37 cellular contexts compared by ENCODE assay signal in genomic region chr3:120066634-120067033, GRCh38. TPM values are rescaled to one million over a fixed set of nuclear protein-coding genes. Genes with fewer than 3 reads are reported as not detected.
DNase-seq lines count a peak whose midpoint lies in the region; ATAC-seq, FAIRE-seq and TF ChIP-seq lines count a peak whose summit lies in the region.
"Had no signal": no experiment of that assay in that cellular context is flagged by ENCODE, and none has a peak within 500 bp of the region (broad histone marks: within the 10 kb centered on the region; RNA-seq: fewer than 3 reads in every experiment).

No MANE protein-coding gene starts in this region.

- peaks cover 57 to 60% of the 10 kb centered on the region in 2 donors for H3K4me1 Mint-ChIP-seq in natural killer cell
- H3K4me1 Mint-ChIP-seq in natural killer cell treated with Interleukin-12 subunit alpha and Interleukin-12 subunit beta and Interleukin-15 and Interleukin-18, amount 100 ng/mL, for 72 hours (ENCODE audit: low read depth in 2 of 2) = peaks cover 39 to 41% of the 10 kb centered on the region in 2 donors
- peaks cover 32 to 54% of the 10 kb centered on the region in 2 donors for H3K4me1 Mint-ChIP-seq in effector memory CD8-positive, alpha-beta T cell (ENCODE audit: low read depth in 2 of 2)

- no peak for FAIRE-seq in GM12878 (lab: Jason Lieb, UNC)
- FAIRE-seq in K562 (lab: Jason Lieb, UNC) = no peak
- FAIRE-seq: A204.1, A549, D721Med had no signal

- in situ Hi-C loops in GM12878 (cut with MboI) (no loop called here), K562 (cut with MboI) (no loop called here)

- no peak overlapping the region for H3K4me3 Mint-ChIP-seq in natural killer cell
- no peak overlapping the region for H3K4me3 Mint-ChIP-seq in natural killer cell treated with Interleukin-12 subunit alpha and Interleukin-12 subunit beta and Interleukin-15 and Interleukin-18, amount 100 ng/mL, for 72 hours
- H3K4me3 Mint-ChIP-seq in effector memory CD8-positive, alpha-beta T cell = no peak overlapping the region
- H3K4me3 Mint-ChIP-seq: B cell; CD14-positive monocyte; CD4-positive, alpha-beta T cell; CD4-positive, CD25-positive, alpha-beta regulatory T cell; CD8-positive, alpha-beta T cell had no signal

- no peak overlapping the region for H2BK120ac ChIP-seq in trophoblast cell (ENCODE audit: insufficient read depth, low read length, poor library complexity)

- H3K9ac ChIP-seq in GM12878 (ENCODE audit: control insufficient read depth, insufficient read depth, low read length) (no peak overlapping the region), K562 (ENCODE audit: insufficient read depth in 1 of 2, low read depth in 2 of 2, low read length in 2 of 2) (no peak overlapping the region), trophoblast cell (ENCODE audit: low read length) (no peak overlapping the region)
- H3K9ac ChIP-seq: BLaER1; BLaER1 treated with 17β-estradiol and CSF1 and Interleukin-3, amounts not matched to agents 10 nM and 100 nM had no signal

- no peak overlapping the region for H4K12ac ChIP-seq in trophoblast cell (ENCODE audit: low read depth, low read length)

- CTCF ChIA-PET in GM12878 (lab: Yijun Ruan, JAX) (interaction anchor here (0.7 to 1.0 kb wide), 2 partner anchors 14 to 97 kb away, joined by 3 read pairs; no protein-coding TSS in a partner anchor), K562 (lab: Yijun Ruan, JAX; ENCODE audit: low intra/inter-chr PET ratio) (no interaction called here)

- no peak for TF ChIP-seq EP300 in GM12878 (IDR thresholded peaks at IDR 0.05; ENCODE audit: borderline replicate concordance in 1 of 2, control insufficient read depth in 1 of 2, low read depth in 2 of 2, low read length in 2 of 2)
- no peak for TF ChIP-seq EP300 in K562 (IDR thresholded peaks at IDR 0.05; ENCODE audit: low read length)

- RAD21 ChIA-PET in GM12878 (lab: Charles Lee; ENCODE audit: unreplicated experiment) = interaction anchor here (1.3 kb wide), 1 partner anchor 18 kb away, joined by 3 read pairs; no protein-coding TSS in a partner anchor

- no peak for DNase-seq in natural killer cell
- DNase-seq in natural killer cell treated with Interleukin-12 subunit alpha and Interleukin-12 subunit beta and Interleukin-15 and Interleukin-18, amount 100 ng/mL, for 72 hours (ENCODE audit: low spot score) = no peak
- DNase-seq in GM12878 (ENCODE audit: low read depth, low spot score) = no peak
- DNase-seq in K562 (ENCODE audit: extremely low read depth in 1 of 4, low spot score in 3 of 4) = no peak
- DNase-seq in trophoblast cell = no peak
- DNase-seq in effector memory CD8-positive, alpha-beta T cell = no peak
- no peak for DNase-seq in stimulated activated CD4-positive, alpha-beta T cell treated with anti-CD3 and anti-CD28 coated beads, Interleukin-4, amount 100 ng/mL, for 24 hours
- DNase-seq: 8988T; ACHN; AML-193; BE2C; C1 segment of cervical spinal cord; Caco-2; Calu3; CD4-positive, alpha-beta memory T cell; CD4-positive, alpha-beta T cell; CD4-positive, CD25-positive, alpha-beta regulatory T cell; CD8-positive, alpha-beta memory T cell; CD8-positive, alpha-beta T cell; COR-L47; DMS 273 treated with DMSO at 0.1 percent for 48 hours; DMS153; DMS53; DMS79; DMS79 treated with DMSO at 0.1 percent for 48 hours; DND-41; EL had no signal

- no peak overlapping the region for H4K8ac ChIP-seq in trophoblast cell (ENCODE audit: low read depth, low read length)

- no peak overlapping the region for H2BK12ac ChIP-seq in trophoblast cell (ENCODE audit: low read length)

- SMC1A ChIA-PET in GM12878 (lab: Charles Lee; ENCODE audit: uncharacterized antibody, unreplicated experiment) = interaction anchor here (0.5 to 2.2 kb wide), 7 partner anchors 8 to 65 kb away, joined by 3 to 15 read pairs (median 4); no protein-coding TSS in a partner anchor

- no peak overlapping the region for H2BK5ac ChIP-seq in trophoblast cell (ENCODE audit: low read depth, low read length, poor library complexity)

- H3K79me1 ChIP-seq in trophoblast cell (ENCODE audit: low read length) = no peaks in the 10 kb centered on the region

- peak overlapping the region; percentile 79 for H3K4ac ChIP-seq in trophoblast cell (ENCODE audit: low read depth, low read length)

- BruUV-seq in GM12878 (replicated peaks; lab: Mats Ljungman, UMichigan) = no TSS peak
- no TSS peak for BruUV-seq in K562 (replicated peaks; lab: Mats Ljungman, UMichigan)

- H4K91ac ChIP-seq in trophoblast cell (ENCODE audit: low read depth, low read length) = no peak overlapping the region

- TF ChIP-seq CTCF in natural killer cell (IDR thresholded peaks at IDR 0.05) (no peak), GM12878 (IDR thresholded peaks at IDR 0.05 in 2 of 3, conservative IDR thresholded peaks at IDR 0.05 in 1 of 3; ENCODE audit: control insufficient read depth in 2 of 3, extremely low read depth in 1 of 3, insufficient read depth in 1 of 3, low read depth in 3 of 3, low read length in 3 of 3) (no peak), K562 (IDR thresholded peaks at IDR 0.05 in 2 of 3, conservative IDR thresholded peaks at IDR 0.05 in 1 of 3; ENCODE audit: insufficient read depth in 2 of 3, low read depth in 1 of 3, low read length in 3 of 3) (no peak)

- H3K4me3 ChIP-seq in GM12878 = no peak overlapping the region
- H3K4me3 ChIP-seq in K562 = no peak overlapping the region
- H3K4me3 ChIP-seq in trophoblast cell (ENCODE audit: low read depth, low read length) = no peak overlapping the region
- H3K4me3 ChIP-seq: A549; BLaER1; BLaER1 treated with 17β-estradiol and CSF1 and Interleukin-3, amounts not matched to agents 10 nM and 100 nM had no signal

- TF ChIP-seq RAD21 in GM12878 (IDR thresholded peaks at IDR 0.05; ENCODE audit: insufficient read depth, low read depth, low read length) = no peak
- TF ChIP-seq RAD21 in K562 (CRISPR knock-in tag; conservative IDR thresholded peaks at IDR 0.05 in 1 of 2, IDR thresholded peaks at IDR 0.05 in 1 of 2) = no peak

- intact Hi-C loops in natural killer cell (cut with micrococcal nuclease) = loop anchor here (2.0 kb wide), 1 partner anchor 16 kb away; no protein-coding TSS in a partner anchor
- intact Hi-C loops in GM12878 (cut with micrococcal nuclease; ENCODE audit: unreplicated experiment) = no loop called here
- intact Hi-C loops in K562 (cut with micrococcal nuclease) = no loop called here

- no peak overlapping the region for H3K23ac ChIP-seq in trophoblast cell (ENCODE audit: low read length)

- H3K9me1 ChIP-seq in K562 (ENCODE audit: control insufficient read depth, insufficient read depth, low read length) = no peaks in the 10 kb centered on the region

- H3K36me3 Mint-ChIP-seq in natural killer cell = no peaks in the 10 kb centered on the region
- no peaks in the 10 kb centered on the region for H3K36me3 Mint-ChIP-seq in natural killer cell treated with Interleukin-12 subunit alpha and Interleukin-12 subunit beta and Interleukin-15 and Interleukin-18, amount 100 ng/mL, for 72 hours
- H3K36me3 Mint-ChIP-seq in effector memory CD8-positive, alpha-beta T cell (ENCODE audit: insufficient read depth) = peaks cover 5% of the 10 kb centered on the region

- no peak overlapping the region for H2AFZ ChIP-seq in GM12878 (ENCODE audit: control insufficient read depth, low read depth, low read length)
- no peak overlapping the region for H2AFZ ChIP-seq in K562 (ENCODE audit: low read depth, low read length)
- H2AFZ ChIP-seq in trophoblast cell (ENCODE audit: insufficient read depth, low read length, poor library complexity) = no peak overlapping the region

- H3K27ac ChIP-seq in GM12878 (ENCODE audit: control insufficient read depth, insufficient read depth) = no peak overlapping the region
- no peak overlapping the region for H3K27ac ChIP-seq in K562 (ENCODE audit: extremely low read depth, low read depth, low read length)
- no peak overlapping the region for H3K27ac ChIP-seq in trophoblast cell (ENCODE audit: low read depth, low read length)
- H3K27ac ChIP-seq: 22Rv1; A549; BLaER1; BLaER1 treated with 17β-estradiol and CSF1 and Interleukin-3, amounts not matched to agents 10 nM and 100 nM; C4-2B had no signal

- H3K36me3 ChIP-seq in GM12878 (ENCODE audit: control insufficient read depth in 2 of 2, insufficient read depth in 2 of 2, low read length in 1 of 2) (peaks cover 0 to 3% of the 10 kb centered on the region in 2 experiments; a peak in 1 of 4 replicates), K562 (ENCODE audit: control insufficient read depth, insufficient read depth, low read length) (0 out of 3 replicates have a peak, but pooled peaks cover 2% of the 10 kb centered on the region), trophoblast cell (ENCODE audit: control insufficient read depth in 1 of 2, insufficient read depth in 2 of 2, low read length in 2 of 2) (peaks cover 0 to 5% of the 10 kb centered on the region in 2 experiments)
- H3K36me3 ChIP-seq: BE2C, BLaER1 had no signal

- H3K14ac ChIP-seq in trophoblast cell (ENCODE audit: low read length) = no peak overlapping the region

- H3K4me1 ChIP-seq in GM12878 (ENCODE audit: control insufficient read depth, insufficient read depth, low read length) (no peaks in the 10 kb centered on the region), K562 (replicated peaks in 1 of 2; ENCODE audit: control insufficient read depth in 2 of 2, insufficient read depth in 2 of 2, low read length in 2 of 2) (no peaks in the 10 kb centered on the region), trophoblast cell (ENCODE audit: control insufficient read depth in 1 of 2, insufficient read depth in 2 of 2, low read length in 2 of 2) (no peaks in the 10 kb centered on the region)
- H3K4me1 ChIP-seq: BLaER1, Caco-2 had no signal

- POLR2A ChIA-PET in GM12878 (lab: Charles Lee) (interaction anchor here (1.4 kb wide), 2 partner anchors 8 to 16 kb away, joined by 3 to 5 read pairs; no protein-coding TSS in a partner anchor), K562 (lab: Yijun Ruan, JAX) (interaction anchor here (0.7 kb wide), 1 partner anchor 169 kb away, joined by 3 read pairs; no protein-coding TSS in a partner anchor)

- H3K79me2 ChIP-seq in GM12878 (ENCODE audit: control insufficient read depth, insufficient read depth, low read length) = peaks cover 88% of the 10 kb centered on the region
- H3K79me2 ChIP-seq in K562 (ENCODE audit: control insufficient read depth, insufficient read depth, low read length) = peaks cover 80% of the 10 kb centered on the region
- peaks cover 5% of the 10 kb centered on the region for H3K79me2 ChIP-seq in trophoblast cell (ENCODE audit: control insufficient read depth, insufficient read depth, low read length, poor library complexity)

- H3K27me3 Mint-ChIP-seq in natural killer cell (ENCODE audit: low read depth in 2 of 2) = no peaks in the 10 kb centered on the region
- no peaks in the 10 kb centered on the region for H3K27me3 Mint-ChIP-seq in natural killer cell treated with Interleukin-12 subunit alpha and Interleukin-12 subunit beta and Interleukin-15 and Interleukin-18, amount 100 ng/mL, for 72 hours
- H3K27me3 Mint-ChIP-seq in effector memory CD8-positive, alpha-beta T cell = no peaks in the 10 kb centered on the region
- H3K27me3 Mint-ChIP-seq: B cell; CD4-positive, alpha-beta memory T cell; CD4-positive, alpha-beta T cell; CD4-positive, CD25-positive, alpha-beta regulatory T cell; CD8-positive, alpha-beta memory T cell had no signal

- H3K27me3 ChIP-seq in GM12878 (replicated peaks in 1 of 2; ENCODE audit: control insufficient read depth in 2 of 2, insufficient read depth in 2 of 2, low read length in 1 of 2) = no peaks in the 10 kb centered on the region
- no peaks in the 10 kb centered on the region for H3K27me3 ChIP-seq in K562 (ENCODE audit: control insufficient read depth in 2 of 2, insufficient read depth in 2 of 2, low read length in 2 of 2)
- no peaks in the 10 kb centered on the region for H3K27me3 ChIP-seq in trophoblast cell (ENCODE audit: insufficient read depth, low read length)
- H3K27me3 ChIP-seq: BE2C; BLaER1; BLaER1 treated with 17β-estradiol and CSF1 and Interleukin-3, amounts not matched to agents 10 nM and 100 nM had no signal

- TF ChIP-seq POLR2A in GM12878 (IDR thresholded peaks at IDR 0.05; ENCODE audit: low read depth, low read length) (no peak), K562 (conservative IDR thresholded peaks at IDR 0.05) (no peak)

- 97% methylated on average over 4 of the region's 4 CpGs for WGBS in GM12878 (ENCODE audit: insufficient coverage, insufficient replicate concordance, low lambda C conversion rate, missing lambda C conversion rate)
- 72% methylated on average over 4 of the region's 4 CpGs for WGBS in K562 (ENCODE audit: insufficient coverage, low coverage, missing lambda C conversion rate)
- WGBS in trophoblast cell (ENCODE audit: extremely low coverage, insufficient coverage, insufficient read length) = no CpG with 5 or more reads among the region's 4 CpGs

- H3K18ac ChIP-seq in trophoblast cell (ENCODE audit: low read length) = no peak overlapping the region

- H3K9me3 Mint-ChIP-seq in natural killer cell = no peaks in the 10 kb centered on the region
- H3K9me3 Mint-ChIP-seq in natural killer cell treated with Interleukin-12 subunit alpha and Interleukin-12 subunit beta and Interleukin-15 and Interleukin-18, amount 100 ng/mL, for 72 hours = no peaks in the 10 kb centered on the region
- H3K9me3 Mint-ChIP-seq in effector memory CD8-positive, alpha-beta T cell = no peaks in the 10 kb centered on the region
- H3K9me3 Mint-ChIP-seq: CD4-positive, alpha-beta T cell had no signal

- H3K27ac Mint-ChIP-seq in natural killer cell = peak overlapping the region; percentile 10 to 68
- no peak overlapping the region for H3K27ac Mint-ChIP-seq in natural killer cell treated with Interleukin-12 subunit alpha and Interleukin-12 subunit beta and Interleukin-15 and Interleukin-18, amount 100 ng/mL, for 72 hours
- no peak overlapping the region for H3K27ac Mint-ChIP-seq in effector memory CD8-positive, alpha-beta T cell
- H3K27ac Mint-ChIP-seq: B cell; CD4-positive, alpha-beta T cell; CD4-positive, CD25-positive, alpha-beta regulatory T cell; CD8-positive, alpha-beta T cell had no signal

- H3K4me2 ChIP-seq in GM12878 (ENCODE audit: control insufficient read depth, insufficient read depth) = no peak overlapping the region
- H3K4me2 ChIP-seq in K562 (ENCODE audit: insufficient read depth, low read length) = no peak overlapping the region
- H3K4me2 ChIP-seq in trophoblast cell (ENCODE audit: low read length) = no peak overlapping the region
- H3K4me2 ChIP-seq: A549, BLaER1 had no signal

- ATAC-seq in natural killer cell = no peak
- no peak for ATAC-seq in natural killer cell treated with Interleukin-12 subunit alpha and Interleukin-12 subunit beta and Interleukin-15 and Interleukin-18, amount 100 ng/mL, for 72 hours
- ATAC-seq in GM12878 = no peak
- no peak for ATAC-seq in K562
- no peak for ATAC-seq in effector memory CD8-positive, alpha-beta T cell (replicated peaks)
- ATAC-seq in GM21526 (IDR thresholded peaks at IDR 0.05; ENCODE audit: low FRiP score, unreplicated experiment) = no peak
- ATAC-seq: A549; CD8-positive, alpha-beta T cell had no signal

- H4K20me1 ChIP-seq in GM12878 (ENCODE audit: control insufficient read depth, insufficient read depth) (no peaks in the 10 kb centered on the region), K562 (replicated peaks; ENCODE audit: control insufficient read depth, insufficient read depth, low read length) (no peaks in the 10 kb centered on the region)

- H3K9me3 ChIP-seq in GM12878 (replicated peaks; ENCODE audit: control insufficient read depth, insufficient read depth, low read length) (peaks cover 7% of the 10 kb centered on the region), K562 (replicated peaks; ENCODE audit: control insufficient read depth, insufficient read depth, low read depth, low read length) (no peaks in the 10 kb centered on the region), trophoblast cell (ENCODE audit: insufficient read depth, low read depth, low read length) (no peaks in the 10 kb centered on the region)
- H3K9me3 ChIP-seq: A549, BE2C, BLaER1, Caco-2 had no signal

- no peak overlapping the region for H2AK5ac ChIP-seq in trophoblast cell (ENCODE audit: low read length)

RNA-seq across cellular contexts. Expression of gene GSK3B, which starts 27.6 kb away (rescaled TPM):
- total RNA-seq in natural killer cell (10 to 100 TPM; 61.3 to 67.0 (median 62.7) TPM), GM12878 (2014; rRNA removed) (28.0 and 29.4 TPM in 2 replicates), GM12878 (2014; rRNA removed; fragmentation: Illumina TruSeq; extraction: Trizol) (39.4 and 39.6 TPM in 2 replicates), GM12878 (2021) (43.9 and 44.5 TPM in 2 replicates), K562 (2014; rRNA removed) (14.3 and 15.5 TPM in 2 replicates), K562 (2014; rRNA removed; fragmentation: Illumina TruSeq; extraction: Trizol) (18.7 and 19.7 TPM in 2 replicates), K562 (2015; rRNA removed; fragmentation: Illumina TruSeq; extraction: Trizol) (22.1 and 25.0 TPM in 2 replicates), K562 (2021) (20.8 and 22.2 TPM in 2 replicates)
- 10 to 100 TPM; 43.9 to 44.3 TPM for total RNA-seq in natural killer cell treated with Interleukin-12 subunit alpha and Interleukin-12 subunit beta and Interleukin-15 and Interleukin-18, amount 100 ng/mL, for 72 hours
- total RNA-seq in GM12878 (2013; cell fraction: nucleolus; rRNA removed) = 126 and 127 TPM in 2 replicates
- 12.9 TPM for polyA plus RNA-seq in GM12878 (2011; ENCODE audit: low read depth)
- polyA plus RNA-seq in GM12878 (2011; rRNA removed) (49.8 and 51.6 TPM in 2 replicates), GM12878 (2014; fragmentation: Illumina TruSeq; extraction: Trizol) (41.5 and 43.3 TPM in 2 replicates), GM12878 (2014; fragmentation: Nextera tagmentation; extraction: Ambion mirVana) (1 to 10 TPM; 8.5 to 8.8 TPM), GM12878 (2014; rRNA removed) (17.3 and 23.1 TPM in 2 replicates), GM12878 (2016; fragmentation: Nextera tagmentation; extraction: Ambion mirVana) (10 to 100 TPM; 20.2 to 21.9 TPM), K562 (2011; rRNA removed) (20.4 and 21.1 TPM in 2 replicates), K562 (2014; fragmentation: Illumina TruSeq; extraction: Trizol) (20.8 and 23.1 TPM in 2 replicates), K562 (2014; fragmentation: Nextera tagmentation; extraction: Ambion mirVana) (1 to 10 TPM; 4.7 to 5.2 TPM), K562 (2014; rRNA removed) (13.0 and 13.4 TPM in 2 replicates)
- polyA plus RNA-seq in GM12878 (2011; cell fraction: cytosol; rRNA removed) = 29.6 and 31.9 TPM in 2 replicates
- polyA plus RNA-seq in GM12878 (2011; cell fraction: nucleus; rRNA removed) = 20.8 and 21.6 TPM in 2 replicates
- polyA plus RNA-seq in GM12878 (2012) = 20.5 and 22.8 TPM in 2 replicates
- polyA minus RNA-seq in GM12878 (2011; rRNA and poly(A)+ RNA removed) = 83.0 and 113 TPM in 2 replicates
- polyA minus RNA-seq in GM12878 (2011; cell fraction: cytosol; rRNA and poly(A)+ RNA removed) = 36.4 and 56.3 TPM in 2 replicates
- polyA minus RNA-seq in GM12878 (2011; cell fraction: nucleus; rRNA and poly(A)+ RNA removed) = 46.9 and 65.3 TPM in 2 replicates
- 26.8 and 51.3 TPM in 2 replicates for total RNA-seq in K562 (2011; cell fraction: chromatin; rRNA removed; ENCODE audit: low replicate concordance)
- total RNA-seq in K562 (2011; cell fraction: nucleolus; rRNA removed) = 11.5 and 15.0 TPM in 2 replicates
- total RNA-seq in K562 (2011; cell fraction: nucleoplasm; rRNA removed) = 19.8 and 21.6 TPM in 2 replicates
- polyA plus RNA-seq in K562 (2011; cell fraction: cytosol; rRNA removed) = 9.6 and 14.7 TPM in 2 replicates
- 9.6 and 17.2 TPM in 2 replicates for polyA plus RNA-seq in K562 (2011; cell fraction: nucleus; rRNA removed)
- polyA plus RNA-seq in K562 (2012) = 9.6 and 11.8 TPM in 2 replicates
- 57.1 and 60.2 TPM in 2 replicates for polyA minus RNA-seq in K562 (2011; rRNA and poly(A)+ RNA removed)
- 22.4 and 33.8 TPM in 2 replicates for polyA minus RNA-seq in K562 (2011; cell fraction: cytosol; rRNA and poly(A)+ RNA removed)
- 16.8 and 31.2 TPM in 2 replicates for polyA minus RNA-seq in K562 (2011; cell fraction: nucleus; rRNA and poly(A)+ RNA removed)
- polyA plus RNA-seq in trophoblast cell (2013) = 241 and 242 TPM in 2 replicates

Comparison
In these comparisons a context has a peak if more than half of its experiments do, and no peak if none do; other contexts are left out.
1. H3K27ac Mint-ChIP-seq: peak in natural killer cell (2 of 2); none in natural killer cell treated with Interleukin-12 subunit alpha and Interleukin-12 subunit beta and Interleukin-15 and Interleukin-18, amount 100 ng/mL, for 72 hours (0 of 2) and effector memory CD8-positive, alpha-beta T cell (0 of 2).